In genomic region chr7:38881015-38881414, GRCh38 we compare ENCODE assay signal across 20 cellular contexts. TPM values are rescaled to one million over a fixed set of nuclear protein-coding genes. Genes with fewer than 3 reads are reported as not detected.
DNase-seq lines count a peak whose midpoint lies in the region; ATAC-seq and TF ChIP-seq lines count a peak whose summit lies in the region.
"Had no signal": no experiment of that assay in that cellular context is flagged by ENCODE, and none has a peak within 500 bp of the region (broad histone marks: within the 10 kb centered on the region; RNA-seq: fewer than 3 reads in every experiment).

No MANE protein-coding gene starts in this region.

- peak; percentile 52 for ATAC-seq in HCT116
- no peak for ATAC-seq in HG03175 (IDR thresholded peaks at IDR 0.05; ENCODE audit: unreplicated experiment)
- ATAC-seq: activated CD4-positive, CD25-positive, alpha-beta regulatory T cell treated with anti-CD3 and anti-CD28 coated beads, Interleukin-2, amount 50 U/mL, for 24 hours; activated naive CD4-positive, alpha-beta T cell treated with anti-CD3 and anti-CD28 coated beads, Interleukin-2, amount 50 U/mL, for 72 hours had no signal

- TF ChIP-seq POLR2A in HCT116 (IDR thresholded peaks at IDR 0.05; ENCODE audit: borderline replicate concordance, extremely low read depth, insufficient read depth, insufficient read length): no peak

- peaks cover 42% of the 10 kb centered on the region for H3K36me3 Mint-ChIP-seq in brain

- H3K27ac ChIP-seq in A673 (ENCODE audit: low read depth, low read length, poor library complexity, severe bottlenecking) (no peak overlapping the region), HCT116 (ENCODE audit: low read depth, low read length) (no peak overlapping the region), osteoblast (ENCODE audit: low read depth, low read length) (no peak overlapping the region)
- H3K27ac ChIP-seq: coronary artery, hepatocyte, SJCRH30, vagina had no signal

- peak overlapping the region in 4 of 5 experiments; percentile 37 to 85 (median 47) for H3K27ac Mint-ChIP-seq in brain
- H3K27ac Mint-ChIP-seq: activated naive CD4-positive, alpha-beta T cell treated with anti-CD3 and anti-CD28 coated beads, Interleukin-2, amount 50 U/mL, for 72 hours had no signal

- CTCF ChIA-PET in A673 (lab: Charles Lee): no interaction called here
- CTCF ChIA-PET in HCT116 (lab: Charles Lee): interaction anchor here (1.5 to 1.6 kb wide), 2 partner anchors 48 to 507 kb away, joined by 3 read pairs; no protein-coding TSS in a partner anchor

- no peaks in the 10 kb centered on the region for H3K9me2 ChIP-seq in HCT116 (ENCODE audit: insufficient read depth)

- no peaks in the 10 kb centered on the region for H3K9me3 ChIP-seq in A673 (ENCODE audit: low read depth, low read length, poor library complexity, severe bottlenecking)
- H3K9me3 ChIP-seq in HCT116 (ENCODE audit: control insufficient read depth in 1 of 2, insufficient read depth in 1 of 2, low read depth in 1 of 2, low read length in 2 of 2): no peaks in the 10 kb centered on the region
- no peaks in the 10 kb centered on the region for H3K9me3 ChIP-seq in osteoblast (ENCODE audit: low read depth, low read length)
- H3K9me3 ChIP-seq: SJCRH30, vagina had no signal

- RAD21 ChIA-PET in HCT116 (lab: Charles Lee; ENCODE audit: low non-redundant PET in 1 of 2, low total read pairs in 2 of 2, uncharacterized antibody in 2 of 2, unreplicated experiment in 2 of 2): no interaction called here

- TF ChIP-seq CTCF in A673 (conservative IDR thresholded peaks at IDR 0.05; ENCODE audit: low read depth, low read length) (0 out of 2 replicates have a peak, but pooled peaks have one; percentile 9), HCT116 (IDR thresholded peaks at IDR 0.05 in 2 of 3, conservative IDR thresholded peaks at IDR 0.05 in 1 of 3; ENCODE audit: borderline replicate concordance in 1 of 3, insufficient read depth in 1 of 3, low read depth in 2 of 3, low read length in 2 of 3) (no peak; a peak in 1 of 6 replicates), brain (conservative IDR thresholded peaks at IDR 0.05) (no peak), osteoblast (IDR thresholded peaks at IDR 0.05; ENCODE audit: extremely low read depth, low read depth, low read length) (no peak)

- intact Hi-C loops in A673 (cut with micrococcal nuclease; ENCODE audit: unreplicated experiment): loop anchor here (10.0 kb wide), 1 partner anchor 56 kb away; no protein-coding TSS in a partner anchor
- intact Hi-C loops in HCT116 (cut with micrococcal nuclease): no loop called here

- H3K4me1 ChIP-seq in A673 (ENCODE audit: insufficient read depth, low read length, poor library complexity, severe bottlenecking) (no peaks in the 10 kb centered on the region), HCT116 (ENCODE audit: control insufficient read depth in 1 of 2, insufficient read depth in 2 of 2, low read length in 2 of 2) (no peaks in the 10 kb centered on the region), osteoblast (ENCODE audit: insufficient read depth, low read length) (no peaks in the 10 kb centered on the region)
- H3K4me1 ChIP-seq: SJCRH30, vagina had no signal

- H3K9ac ChIP-seq in HCT116 (ENCODE audit: low read length): no peak overlapping the region

- H3K79me2 ChIP-seq in HCT116 (ENCODE audit: insufficient read depth, low read length) (no peaks in the 10 kb centered on the region), osteoblast (ENCODE audit: insufficient read depth, low read length) (peaks cover 38% of the 10 kb centered on the region)

- BruUV-seq in A673 (replicated peaks; lab: Mats Ljungman, UMichigan) (no TSS peak), HCT116 (replicated peaks; lab: Mats Ljungman, UMichigan) (no TSS peak)

- H3K4me2 ChIP-seq in HCT116 (ENCODE audit: low read length) (no peak overlapping the region), osteoblast (ENCODE audit: insufficient read depth, low read length) (no peak overlapping the region)
- H3K4me2 ChIP-seq: hepatocyte had no signal

- H3K27me3 Mint-ChIP-seq in brain: no peaks in the 10 kb centered on the region
- H3K27me3 Mint-ChIP-seq: CD4-positive, alpha-beta memory T cell had no signal

- H3K4me3 Mint-ChIP-seq in brain: peak overlapping the region in 2 of 5 experiments; percentile 8 to 25
- H3K4me3 Mint-ChIP-seq: CD4-positive, alpha-beta memory T cell had no signal

- DNase-seq in A673 (ENCODE audit: low spot score) (no peak), HCT116 (ENCODE audit: low read depth, low spot score) (no peak), medulla oblongata (ENCODE audit: extremely low spot score) (peak; percentile 38), NCI-H2196 (lab: John Stamatoyannopoulos, UW; ENCODE audit: unreplicated experiment) (no peak), osteoblast (ENCODE audit: insufficient read length, low spot score, missing footprints) (no peak), COR-L47 (lab: John Stamatoyannopoulos, UW) (no peak)
- DNase-seq: CD4-positive, alpha-beta memory T cell; EL; MM.1S; NCI-H146; NCI-H2171 treated with DMSO at 0.1 percent for 48 hours; SJCRH30; T-helper 2 cell had no signal

- POLR2A ChIA-PET in A673 (lab: Charles Lee; ENCODE audit: low non-redundant PET): interaction anchor here (0.6 kb wide), 1 partner anchor 59 kb away, joined by 16 read pairs; no protein-coding TSS in a partner anchor
- POLR2A ChIA-PET in HCT116 (lab: Charles Lee): no interaction called here

- H3K9me3 Mint-ChIP-seq in brain: peaks cover 0 to 6% (median 3%) of the 10 kb centered on the region in 5 experiments

- no peak for TF ChIP-seq RAD21 in HCT116 (IDR thresholded peaks at IDR 0.05; ENCODE audit: low read depth)

- H2AFZ ChIP-seq in HCT116 (ENCODE audit: low read depth, low read length, poor library complexity, severe bottlenecking) (no peak overlapping the region), osteoblast (ENCODE audit: low read length) (no peak overlapping the region)
- H2AFZ ChIP-seq: hepatocyte had no signal

- no peaks in the 10 kb centered on the region for H3K36me3 ChIP-seq in A673 (ENCODE audit: insufficient read depth, low read length, poor library complexity, severe bottlenecking)
- H3K36me3 ChIP-seq in HCT116 (ENCODE audit: control insufficient read depth in 1 of 2, insufficient read depth in 2 of 2, low read length in 2 of 2): no peaks in the 10 kb centered on the region
- H3K36me3 ChIP-seq in osteoblast (ENCODE audit: insufficient read depth, low read length): no peaks in the 10 kb centered on the region
- H3K36me3 ChIP-seq: SJCRH30, vagina had no signal

- H4K20me1 ChIP-seq in HCT116 (ENCODE audit: insufficient read depth) (no peaks in the 10 kb centered on the region), osteoblast (ENCODE audit: insufficient read depth, low read length) (peaks cover 13% of the 10 kb centered on the region)

- H3K4me3 ChIP-seq in A673 (ENCODE audit: low read depth, low read length, poor library complexity, severe bottlenecking) (no peak overlapping the region), HCT116 (replicated peaks in 1 of 2; ENCODE audit: low read depth in 1 of 2, low read length in 2 of 2) (no peak overlapping the region), osteoblast (ENCODE audit: insufficient read depth, low read length) (no peak overlapping the region)
- H3K4me3 ChIP-seq: coronary artery, hepatocyte, SJCRH30, vagina had no signal

- H3K27me3 ChIP-seq in A673 (replicated peaks; ENCODE audit: insufficient read depth, low read depth, low read length, poor library complexity): no peaks in the 10 kb centered on the region
- H3K27me3 ChIP-seq in HCT116 (ENCODE audit: insufficient read depth, low read length): no peaks in the 10 kb centered on the region
- H3K27me3 ChIP-seq in osteoblast (ENCODE audit: insufficient read depth, low read length): no peaks in the 10 kb centered on the region
- H3K27me3 ChIP-seq: hepatocyte, SJCRH30, vagina had no signal

- H3K4me1 Mint-ChIP-seq in brain: peaks cover 40% of the 10 kb centered on the region

TF ChIP-seq in HCT116, 20 proteins besides CTCF, POLR2A, EP300 and RAD21 (continues in another document):
- TF ChIP-seq REST (IDR thresholded peaks at IDR 0.05; ENCODE audit: low read depth): no peak

RNA-seq across cellular contexts. Expression of gene VPS41, which starts 28.0 kb away (rescaled TPM):
- total RNA-seq in A673 (2021) (45.8 and 55.3 TPM in 2 replicates), HCT116 (2021; ENCODE audit: unreplicated experiment) (72.2 TPM), osteoblast (78.5 and 107 TPM in 2 replicates)
- polyA plus RNA-seq in HCT116 (2012): 17.9 and 19.0 TPM in 2 replicates
- polyA plus RNA-seq in brain (ENCODE audit: insufficient read depth, low read depth, low replicate concordance): 32.5 TPM
